ENCODE assay signal across 8 cellular contexts in the genomic region with DNA sequence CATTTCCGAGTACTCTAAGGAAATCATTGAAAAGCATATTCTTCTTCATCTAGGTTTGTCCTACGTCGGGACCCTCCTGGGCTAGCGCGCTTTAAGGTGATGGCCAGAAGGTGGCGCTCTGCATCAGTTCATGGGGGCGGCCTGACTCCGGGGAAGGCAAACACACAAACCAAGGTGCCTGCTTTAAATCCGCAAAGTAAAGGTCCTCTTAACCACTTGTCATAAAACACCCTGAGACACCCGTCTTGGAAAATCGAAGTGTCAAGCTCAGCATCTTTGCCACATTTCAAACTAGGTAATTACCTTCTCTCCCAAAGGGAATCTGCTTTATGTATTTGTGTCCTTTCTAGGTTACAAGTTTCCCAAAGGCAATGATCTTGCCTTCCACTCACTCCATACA. TPM values are rescaled to one million over a fixed set of nuclear protein-coding genes. Genes with fewer than 3 reads are reported as not detected.
DNase-seq lines count a peak whose midpoint lies in the region; ATAC-seq and TF ChIP-seq lines count a peak whose summit lies in the region.

No MANE protein-coding gene starts in this region.

- TF ChIP-seq CTCF in GM12874 (IDR thresholded peaks at IDR 0.05; ENCODE audit: insufficient read depth, low read depth, low read length): peak; percentile 81

- H3K18ac ChIP-seq in mesendoderm (ENCODE audit: low read length): no peak overlapping the region

- no peaks in the 10 kb centered on the region for H3K4me1 ChIP-seq in mesendoderm (ENCODE audit: control insufficient read depth, low read depth, low read length)

- no peak overlapping the region for H4K8ac ChIP-seq in mesendoderm (ENCODE audit: low read depth, low read length)

- H3K4me3 Mint-ChIP-seq in activated CD4-positive, alpha-beta memory T cell treated with anti-CD3 and anti-CD28 coated beads for 36 hours: no peak overlapping the region

- H2BK15ac ChIP-seq in mesendoderm (replicated peaks; ENCODE audit: low read depth): no peak overlapping the region

- H3K27me3 Mint-ChIP-seq in activated CD4-positive, alpha-beta memory T cell treated with anti-CD3 and anti-CD28 coated beads for 36 hours: peaks cover 37% of the 10 kb centered on the region

- intact Hi-C loops in activated CD4-positive, alpha-beta memory T cell treated with anti-CD3 and anti-CD28 coated beads for 36 hours (cut with micrococcal nuclease): loop anchor here (1.0 to 2.0 kb wide), 3 partner anchors 113 to 501 kb away; no protein-coding TSS in a partner anchor

- no peak overlapping the region for H3K4me3 ChIP-seq in mesendoderm (ENCODE audit: low read length)

- H3K27ac Mint-ChIP-seq in activated CD4-positive, alpha-beta memory T cell treated with anti-CD3 and anti-CD28 coated beads for 36 hours: no peak overlapping the region

- no peak overlapping the region for H3K23ac ChIP-seq in mesendoderm (ENCODE audit: low read length)

- H3K36me3 Mint-ChIP-seq in activated CD4-positive, alpha-beta memory T cell treated with anti-CD3 and anti-CD28 coated beads for 36 hours: no peaks in the 10 kb centered on the region

- H3K79me1 ChIP-seq in mesendoderm (ENCODE audit: low read length): no peaks in the 10 kb centered on the region

- no peak overlapping the region for H3K9ac ChIP-seq in mesendoderm (ENCODE audit: low read length)

- DNase-seq in NCI-H69 (lab: John Stamatoyannopoulos, UW): peak; percentile 85
- peak; percentile 81 for DNase-seq in activated CD4-positive, alpha-beta memory T cell treated with anti-CD3 and anti-CD28 coated beads for 36 hours
- DNase-seq in effector CD4-positive, alpha-beta T cell: peak; percentile 49
- DNase-seq in mesendoderm: peak; percentile 73
- DNase-seq in stimulated activated CD8-positive, alpha-beta memory T cell treated with anti-CD3 and anti-CD28 coated beads, Interleukin-2, amount 100 ng/mL, for 1 hour (ENCODE audit: low read depth in 2 of 2): peak; percentile 34 to 54

- no peaks in the 10 kb centered on the region for H3K9me3 Mint-ChIP-seq in activated CD4-positive, alpha-beta memory T cell treated with anti-CD3 and anti-CD28 coated beads for 36 hours

- H3K56ac ChIP-seq in mesendoderm (ENCODE audit: low read length): no peak overlapping the region

- no peaks in the 10 kb centered on the region for H3K4me1 Mint-ChIP-seq in activated CD4-positive, alpha-beta memory T cell treated with anti-CD3 and anti-CD28 coated beads for 36 hours (ENCODE audit: low read depth)

- H3K79me2 ChIP-seq in mesendoderm (ENCODE audit: control insufficient read depth, insufficient read depth, low read length): no peaks in the 10 kb centered on the region

- ATAC-seq in HG03460 (IDR thresholded peaks at IDR 0.05; ENCODE audit: unreplicated experiment) (peak; percentile 74), GM19324 (IDR thresholded peaks at IDR 0.05; ENCODE audit: low FRiP score, unreplicated experiment) (no peak)

- no peak overlapping the region for H3K4me2 ChIP-seq in mesendoderm (ENCODE audit: low read length)

- H3K36me3 ChIP-seq in mesendoderm (ENCODE audit: control insufficient read depth, insufficient read depth, low read length): no peaks in the 10 kb centered on the region

- H3K27me3 ChIP-seq in mesendoderm (ENCODE audit: insufficient read depth, low read length, poor library complexity): no peaks in the 10 kb centered on the region

- WGBS in mesendoderm (ENCODE audit: extremely low coverage, insufficient coverage, low lambda C conversion rate): no CpG with 5 or more reads among the region's 11 CpGs

- H2BK5ac ChIP-seq in mesendoderm (ENCODE audit: low read length): no peak overlapping the region

- no peak overlapping the region for H4K5ac ChIP-seq in mesendoderm (ENCODE audit: low read length)

- no peak overlapping the region for H2BK120ac ChIP-seq in mesendoderm (ENCODE audit: low read depth, low read length)

- POLR2A ChIA-PET in activated CD4-positive, alpha-beta memory T cell treated with anti-CD3 and anti-CD28 coated beads for 36 hours (lab: Charles Lee): no interaction called here

- no peak overlapping the region for H2AK5ac ChIP-seq in mesendoderm (ENCODE audit: low read length)

- H3K4ac ChIP-seq in mesendoderm (ENCODE audit: low read depth, low read length): no peak overlapping the region

- H3K27ac ChIP-seq in mesendoderm (ENCODE audit: low read depth, low read length): no peak overlapping the region

- CTCF ChIA-PET in activated CD4-positive, alpha-beta memory T cell treated with anti-CD3 and anti-CD28 coated beads for 36 hours (lab: Charles Lee): interaction anchor here (0.6 to 5.1 kb wide), 25 partner anchors 9 to 317 kb away, joined by 3 to 52 read pairs (median 5); no protein-coding TSS in a partner anchor

RNA-seq across cellular contexts. Expression of a gene that starts 34.0 kb away (rescaled TPM):
- not detected for total RNA-seq in activated CD4-positive, alpha-beta memory T cell treated with anti-CD3 and anti-CD28 coated beads for 36 hours
- 0.79 TPM for polyA plus RNA-seq in mesendoderm (2013, experiment 1 of 2)
- 0.81 TPM for polyA plus RNA-seq in mesendoderm (2013, experiment 2 of 2)
